ENCODE assay signal across 9 cellular contexts in genomic region chr2:163132850-163133249, GRCh38.
DNase-seq lines count a peak whose midpoint lies in the region; ATAC-seq and TF ChIP-seq lines count a peak whose summit lies in the region.
"Had no signal": no experiment of that assay in that cellular context is flagged by ENCODE, and none has a peak within 500 bp of the region (broad histone marks: within the 10 kb centered on the region; RNA-seq: fewer than 3 reads in every experiment).

No MANE protein-coding gene starts in this region.

- no peaks in the 10 kb centered on the region for H3K9me3 Mint-ChIP-seq in nephron
- H3K9me3 Mint-ChIP-seq in stimulated activated naive B cell treated with anti-CD40 and anti-IgM and Interleukin-4, amounts not matched to agents 10 μg/mL and 1 μg/mL and 100 μg/mL, for 72 hours = no peaks in the 10 kb centered on the region
- H3K9me3 Mint-ChIP-seq in CD4-positive, alpha-beta memory T cell = peaks cover 0 to 4% (median 0%) of the 10 kb centered on the region in 8 donors

- H3K4me1 ChIP-seq in CD4-positive, alpha-beta memory T cell (ENCODE audit: insufficient read depth, low read length) = no peaks in the 10 kb centered on the region

- H3K27ac Mint-ChIP-seq in nephron = no peak overlapping the region
- no peak overlapping the region for H3K27ac Mint-ChIP-seq in stimulated activated naive B cell treated with anti-CD40 and anti-IgM and Interleukin-4, amounts not matched to agents 10 μg/mL and 1 μg/mL and 100 μg/mL, for 72 hours
- no peak overlapping the region for H3K27ac Mint-ChIP-seq in CD4-positive, alpha-beta memory T cell

- CTCF ChIA-PET in CD4-positive, alpha-beta memory T cell (lab: Charles Lee; ENCODE audit: partially characterized antibody) = no interaction called here

- POLR2A ChIA-PET in CD4-positive, alpha-beta memory T cell (lab: Charles Lee; ENCODE audit: partially characterized antibody) = no interaction called here

- no peaks in the 10 kb centered on the region for H3K27me3 ChIP-seq in CD4-positive, alpha-beta memory T cell (ENCODE audit: insufficient read depth, low read length)

- peak; percentile 64 for ATAC-seq in GM18861 (IDR thresholded peaks at IDR 0.05; ENCODE audit: unreplicated experiment)
- no peak for ATAC-seq in stimulated activated naive B cell treated with anti-CD40 and anti-IgM and Interleukin-4, amounts not matched to agents 10 μg/mL and 1 μg/mL and 100 μg/mL, for 72 hours (replicated peaks)

- no peaks in the 10 kb centered on the region for H3K36me3 Mint-ChIP-seq in nephron (ENCODE audit: low read depth)
- H3K36me3 Mint-ChIP-seq in stimulated activated naive B cell treated with anti-CD40 and anti-IgM and Interleukin-4, amounts not matched to agents 10 μg/mL and 1 μg/mL and 100 μg/mL, for 72 hours = no peaks in the 10 kb centered on the region
- no peaks in the 10 kb centered on the region for H3K36me3 Mint-ChIP-seq in CD4-positive, alpha-beta memory T cell

- DNase-seq in NCI-H1436 treated with DMSO at 0.1 percent for 48 hours (lab: John Stamatoyannopoulos, UW) = peak; percentile 47
- no peak for DNase-seq in stimulated activated naive B cell treated with anti-CD40 and anti-IgM and Interleukin-4, amounts not matched to agents 10 μg/mL and 1 μg/mL and 100 μg/mL, for 72 hours
- DNase-seq in CD4-positive, alpha-beta memory T cell = no peak
- no peak for DNase-seq in Ammon's horn (ENCODE audit: low spot score)

- intact Hi-C loops in CD4-positive, alpha-beta memory T cell (cut with micrococcal nuclease) = no loop called here

- H3K27ac ChIP-seq in 22Rv1 = no peak overlapping the region
- no peak overlapping the region for H3K27ac ChIP-seq in CD4-positive, alpha-beta memory T cell (ENCODE audit: low read depth, low read length)
- H3K27ac ChIP-seq: skin epidermis had no signal

- H3K4me3 ChIP-seq in WI38 (ENCODE audit: low read depth, low read length) = no peak overlapping the region
- no peak overlapping the region for H3K4me3 ChIP-seq in CD4-positive, alpha-beta memory T cell (ENCODE audit: low read length in 2 of 2)
- H3K4me3 ChIP-seq: skin epidermis had no signal

- no peaks in the 10 kb centered on the region for H3K36me3 ChIP-seq in CD4-positive, alpha-beta memory T cell (ENCODE audit: insufficient read depth, low read length)

- H3K9me3 ChIP-seq in CD4-positive, alpha-beta memory T cell (ENCODE audit: control insufficient read depth in 1 of 2, low read length in 2 of 2) = no peaks in the 10 kb centered on the region

- H3K27me3 Mint-ChIP-seq in nephron (ENCODE audit: low read depth) = no peaks in the 10 kb centered on the region
- H3K27me3 Mint-ChIP-seq in stimulated activated naive B cell treated with anti-CD40 and anti-IgM and Interleukin-4, amounts not matched to agents 10 μg/mL and 1 μg/mL and 100 μg/mL, for 72 hours = peaks cover 0 to 5% of the 10 kb centered on the region in 2 donors
- H3K27me3 Mint-ChIP-seq in CD4-positive, alpha-beta memory T cell = no peaks in the 10 kb centered on the region

- H3K4me3 Mint-ChIP-seq in nephron = no peak overlapping the region
- H3K4me3 Mint-ChIP-seq in stimulated activated naive B cell treated with anti-CD40 and anti-IgM and Interleukin-4, amounts not matched to agents 10 μg/mL and 1 μg/mL and 100 μg/mL, for 72 hours = no peak overlapping the region
- no peak overlapping the region for H3K4me3 Mint-ChIP-seq in CD4-positive, alpha-beta memory T cell

- TF ChIP-seq CTCF in 22Rv1 (IDR thresholded peaks at IDR 0.05) (peak; percentile 53; the same call in 1 of the 2 replicates), WI38 (IDR thresholded peaks at IDR 0.05; ENCODE audit: low read depth, low read length) (peak; percentile 35; the same call in 1 of the 2 replicates), nephron (IDR thresholded peaks at IDR 0.05; ENCODE audit: unreplicated experiment in 3 of 3) (peak; percentile 60 to 72 (median 64))

- H3K4me1 Mint-ChIP-seq in nephron = no peaks in the 10 kb centered on the region
- no peaks in the 10 kb centered on the region for H3K4me1 Mint-ChIP-seq in stimulated activated naive B cell treated with anti-CD40 and anti-IgM and Interleukin-4, amounts not matched to agents 10 μg/mL and 1 μg/mL and 100 μg/mL, for 72 hours
- H3K4me1 Mint-ChIP-seq in CD4-positive, alpha-beta memory T cell = no peaks in the 10 kb centered on the region
